ENCODE assay signal across 13 cellular contexts in genomic region chrX:16839852-16840460, GRCh38. TPM values are rescaled to one million over a fixed set of nuclear protein-coding genes. Genes with fewer than 3 reads are reported as not detected.
DNase-seq lines count a peak whose midpoint lies in the region; ATAC-seq lines count a peak whose summit lies in the region.
"Had no signal": no experiment of that assay in that cellular context is flagged by ENCODE, and none has a peak within 500 bp of the region (broad histone marks: within the 10 kb centered on the region; RNA-seq: fewer than 3 reads in every experiment).

No MANE protein-coding gene starts in this region.

- peak; percentile 87 for DNase-seq in A172 (ENCODE audit: low spot score)
- peak; percentile 45 for DNase-seq in GOT3 (lab: John Stamatoyannopoulos, UW)
- no peak for DNase-seq in activated naive CD4-positive, alpha-beta T cell treated with anti-CD3 and anti-CD28 coated beads, Interleukin-2, amount 50 U/mL, for 72 hours (ENCODE audit: low spot score in 2 of 2)
- peak; percentile 64 for DNase-seq in iPS-NIHi7 (ENCODE audit: extremely low spot score)
- DNase-seq in SW 1271 (lab: John Stamatoyannopoulos, UW) = no peak
- DNase-seq: activated CD4-positive, alpha-beta T cell treated with anti-CD3 and anti-CD28 coated beads, Interleukin-2, amount 50 U/mL, for 1 hour; DMS 273 treated with DMSO at 0.1 percent for 48 hours; effector CD4-positive, alpha-beta T cell; NCI-H526 treated with DMSO at 0.1 percent for 48 hours had no signal

- H3K36me3 Mint-ChIP-seq in activated naive CD4-positive, alpha-beta T cell treated with anti-CD3 and anti-CD28 coated beads, Interleukin-2, amount 50 U/mL, for 72 hours = no peaks in the 10 kb centered on the region

- peak; percentile 5 to 50 for ATAC-seq in activated naive CD4-positive, alpha-beta T cell treated with anti-CD3 and anti-CD28 coated beads, Interleukin-2, amount 50 U/mL, for 72 hours
- no peak for ATAC-seq in GM19467 (IDR thresholded peaks at IDR 0.05; ENCODE audit: unreplicated experiment)
- no peak for ATAC-seq in GM21423 (IDR thresholded peaks at IDR 0.05; ENCODE audit: unreplicated experiment)
- no peak for ATAC-seq in GM21717 (IDR thresholded peaks at IDR 0.05; ENCODE audit: unreplicated experiment)

- H3K9me3 Mint-ChIP-seq in activated naive CD4-positive, alpha-beta T cell treated with anti-CD3 and anti-CD28 coated beads, Interleukin-2, amount 50 U/mL, for 72 hours = no peaks in the 10 kb centered on the region
- H3K9me3 Mint-ChIP-seq: memory B cell had no signal

- H3K27ac Mint-ChIP-seq in activated naive CD4-positive, alpha-beta T cell treated with anti-CD3 and anti-CD28 coated beads, Interleukin-2, amount 50 U/mL, for 72 hours = peak overlapping the region in 1 of 2 donors; percentile 50
- H3K27ac Mint-ChIP-seq: memory B cell had no signal

RNA-seq across cellular contexts. Expression of gene RBBP7, which starts 30.2 kb away (rescaled TPM):
- 260 and 261 TPM in 2 replicates for total RNA-seq in A172 (2014; rRNA removed; shearing (Covaris generic))
- total RNA-seq in activated naive CD4-positive, alpha-beta T cell treated with anti-CD3 and anti-CD28 coated beads, Interleukin-2, amount 50 U/mL, for 72 hours = 100 to 1,000 TPM; 185 to 197 TPM

RNA-seq across cellular contexts. Expression of gene TXLNG, which starts 53.7 kb away (rescaled TPM):
- total RNA-seq in A172 (2014; rRNA removed; shearing (Covaris generic)) = 14.7 and 21.1 TPM in 2 replicates
- 10 to 100 TPM; 11.0 to 16.7 TPM for total RNA-seq in activated naive CD4-positive, alpha-beta T cell treated with anti-CD3 and anti-CD28 coated beads, Interleukin-2, amount 50 U/mL, for 72 hours

Comparison
In these comparisons a context has a peak if more than half of its experiments do, and no peak if none do; other contexts are left out.
1. DNase-seq: peak in A172 (single experiment), GOT3 (single experiment) and iPS-NIHi7 (single experiment); none in activated naive CD4-positive, alpha-beta T cell treated with anti-CD3 and anti-CD28 coated beads, Interleukin-2, amount 50 U/mL, for 72 hours (0 of 2) and SW 1271 (0 of 2).
2. ATAC-seq: peak in activated naive CD4-positive, alpha-beta T cell treated with anti-CD3 and anti-CD28 coated beads, Interleukin-2, amount 50 U/mL, for 72 hours (2 of 2); none in GM19467 (single experiment), GM21423 (single experiment) and GM21717 (single experiment).